Comparison of ENCODE assay signal across 1 cellular context in the genomic region with DNA sequence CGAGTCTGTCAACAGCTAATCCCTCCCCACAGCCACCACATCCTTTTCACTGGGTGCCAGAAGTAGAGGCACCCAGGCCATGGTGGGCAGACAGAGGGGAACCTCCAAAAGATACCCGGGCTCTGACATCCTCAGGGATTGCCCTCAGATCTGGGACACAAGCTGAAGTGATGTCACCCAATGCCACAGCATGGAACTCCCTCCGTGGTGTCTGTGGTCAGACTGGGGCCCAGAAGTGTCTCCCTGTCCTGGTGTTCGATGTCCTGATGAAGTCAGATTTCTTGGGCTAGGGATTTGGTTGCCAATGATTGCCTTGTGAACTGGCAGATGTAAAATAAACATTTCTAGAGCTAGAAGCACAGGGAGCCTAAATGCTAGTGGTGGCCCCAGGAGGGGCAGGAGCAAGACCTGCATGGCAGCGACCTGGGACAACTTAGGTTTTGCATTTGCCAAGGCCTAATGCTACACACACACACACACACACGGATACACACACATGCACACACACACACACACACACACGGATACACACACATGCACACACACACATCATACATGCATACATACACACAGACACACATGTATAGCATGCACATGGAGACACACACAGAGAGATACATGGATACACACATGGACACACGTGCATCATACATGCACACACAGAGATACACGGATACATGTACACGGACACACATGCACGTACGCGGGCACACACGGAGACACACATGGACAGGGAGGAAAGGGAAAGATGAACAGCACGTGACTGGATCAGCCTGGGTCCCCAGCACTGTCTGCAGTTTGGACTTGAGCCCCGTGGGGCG.
A peak's percentile ranks its signal among the peaks of the same experiment; 100 is the strongest.
TF ChIP-seq lines count a peak whose summit lies in the region.

No MANE protein-coding gene starts in this region.

TF ChIP-seq in K562, 482 proteins besides CTCF, POLR2A, EP300 and RAD21 (continued from another document):
- TF ChIP-seq, protein P1, sequence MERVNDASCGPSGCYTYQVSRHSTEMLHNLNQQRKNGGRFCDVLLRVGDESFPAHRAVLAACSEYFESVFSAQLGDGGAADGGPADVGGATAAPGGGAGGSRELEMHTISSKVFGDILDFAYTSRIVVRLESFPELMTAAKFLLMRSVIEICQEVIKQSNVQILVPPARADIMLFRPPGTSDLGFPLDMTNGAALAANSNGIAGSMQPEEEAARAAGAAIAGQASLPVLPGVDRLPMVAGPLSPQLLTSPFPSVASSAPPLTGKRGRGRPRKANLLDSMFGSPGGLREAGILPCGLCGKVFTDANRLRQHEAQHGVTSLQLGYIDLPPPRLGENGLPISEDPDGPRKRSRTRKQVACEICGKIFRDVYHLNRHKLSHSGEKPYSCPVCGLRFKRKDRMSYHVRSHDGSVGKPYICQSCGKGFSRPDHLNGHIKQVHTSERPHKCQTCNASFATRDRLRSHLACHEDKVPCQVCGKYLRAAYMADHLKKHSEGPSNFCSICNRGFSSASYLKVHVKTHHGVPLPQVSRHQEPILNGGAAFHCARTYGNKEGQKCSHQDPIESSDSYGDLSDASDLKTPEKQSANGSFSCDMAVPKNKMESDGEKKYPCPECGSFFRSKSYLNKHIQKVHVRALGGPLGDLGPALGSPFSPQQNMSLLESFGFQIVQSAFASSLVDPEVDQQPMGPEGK (CRISPR knock-in tag; IDR thresholded peaks at IDR 0.05; ENCODE audit: borderline replicate concordance) = no peak
- TF ChIP-seq CBX2 (IDR thresholded peaks at IDR 0.05; ENCODE audit: insufficient read depth, low read length, poor library complexity, severe bottlenecking) = no peak
- TF ChIP-seq ETV1 (tag; conservative IDR thresholded peaks at IDR 0.05; ENCODE audit: low read depth) = no peak
- TF ChIP-seq, protein P2, sequence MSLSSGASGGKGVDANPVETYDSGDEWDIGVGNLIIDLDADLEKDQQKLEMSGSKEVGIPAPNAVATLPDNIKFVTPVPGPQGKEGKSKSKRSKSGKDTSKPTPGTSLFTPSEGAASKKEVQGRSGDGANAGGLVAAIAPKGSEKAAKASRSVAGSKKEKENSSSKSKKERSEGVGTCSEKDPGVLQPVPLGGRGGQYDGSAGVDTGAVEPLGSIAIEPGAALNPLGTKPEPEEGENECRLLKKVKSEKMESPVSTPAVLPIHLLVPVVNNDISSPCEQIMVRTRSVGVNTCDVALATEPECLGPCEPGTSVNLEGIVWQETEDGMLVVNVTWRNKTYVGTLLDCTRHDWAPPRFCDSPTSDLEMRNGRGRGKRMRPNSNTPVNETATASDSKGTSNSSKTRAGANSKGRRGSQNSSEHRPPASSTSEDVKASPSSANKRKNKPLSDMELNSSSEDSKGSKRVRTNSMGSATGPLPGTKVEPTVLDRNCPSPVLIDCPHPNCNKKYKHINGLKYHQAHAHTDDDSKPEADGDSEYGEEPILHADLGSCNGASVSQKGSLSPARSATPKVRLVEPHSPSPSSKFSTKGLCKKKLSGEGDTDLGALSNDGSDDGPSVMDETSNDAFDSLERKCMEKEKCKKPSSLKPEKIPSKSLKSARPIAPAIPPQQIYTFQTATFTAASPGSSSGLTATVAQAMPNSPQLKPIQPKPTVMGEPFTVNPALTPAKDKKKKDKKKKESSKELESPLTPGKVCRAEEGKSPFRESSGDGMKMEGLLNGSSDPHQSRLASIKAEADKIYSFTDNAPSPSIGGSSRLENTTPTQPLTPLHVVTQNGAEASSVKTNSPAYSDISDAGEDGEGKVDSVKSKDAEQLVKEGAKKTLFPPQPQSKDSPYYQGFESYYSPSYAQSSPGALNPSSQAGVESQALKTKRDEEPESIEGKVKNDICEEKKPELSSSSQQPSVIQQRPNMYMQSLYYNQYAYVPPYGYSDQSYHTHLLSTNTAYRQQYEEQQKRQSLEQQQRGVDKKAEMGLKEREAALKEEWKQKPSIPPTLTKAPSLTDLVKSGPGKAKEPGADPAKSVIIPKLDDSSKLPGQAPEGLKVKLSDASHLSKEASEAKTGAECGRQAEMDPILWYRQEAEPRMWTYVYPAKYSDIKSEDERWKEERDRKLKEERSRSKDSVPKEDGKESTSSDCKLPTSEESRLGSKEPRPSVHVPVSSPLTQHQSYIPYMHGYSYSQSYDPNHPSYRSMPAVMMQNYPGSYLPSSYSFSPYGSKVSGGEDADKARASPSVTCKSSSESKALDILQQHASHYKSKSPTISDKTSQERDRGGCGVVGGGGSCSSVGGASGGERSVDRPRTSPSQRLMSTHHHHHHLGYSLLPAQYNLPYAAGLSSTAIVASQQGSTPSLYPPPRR (CRISPR knock-in tag; IDR thresholded peaks at IDR 0.05; ENCODE audit: borderline replicate concordance) = no peak
- TF ChIP-seq, protein P3, sequence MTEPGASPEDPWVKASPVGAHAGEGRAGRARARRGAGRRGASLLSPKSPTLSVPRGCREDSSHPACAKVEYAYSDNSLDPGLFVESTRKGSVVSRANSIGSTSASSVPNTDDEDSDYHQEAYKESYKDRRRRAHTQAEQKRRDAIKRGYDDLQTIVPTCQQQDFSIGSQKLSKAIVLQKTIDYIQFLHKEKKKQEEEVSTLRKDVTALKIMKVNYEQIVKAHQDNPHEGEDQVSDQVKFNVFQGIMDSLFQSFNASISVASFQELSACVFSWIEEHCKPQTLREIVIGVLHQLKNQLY (CRISPR knock-in tag; conservative IDR thresholded peaks at IDR 0.05) = no peak
- TF ChIP-seq HLTF (IDR thresholded peaks at IDR 0.05) = no peak
- TF ChIP-seq, protein P4, sequence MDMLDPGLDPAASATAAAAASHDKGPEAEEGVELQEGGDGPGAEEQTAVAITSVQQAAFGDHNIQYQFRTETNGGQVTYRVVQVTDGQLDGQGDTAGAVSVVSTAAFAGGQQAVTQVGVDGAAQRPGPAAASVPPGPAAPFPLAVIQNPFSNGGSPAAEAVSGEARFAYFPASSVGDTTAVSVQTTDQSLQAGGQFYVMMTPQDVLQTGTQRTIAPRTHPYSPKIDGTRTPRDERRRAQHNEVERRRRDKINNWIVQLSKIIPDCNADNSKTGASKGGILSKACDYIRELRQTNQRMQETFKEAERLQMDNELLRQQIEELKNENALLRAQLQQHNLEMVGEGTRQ (CRISPR knock-in tag; IDR thresholded peaks at IDR 0.05) = peak; percentile 68
- TF ChIP-seq ZC3H4 (CRISPR knock-in tag; IDR thresholded peaks at IDR 0.05; ENCODE audit: borderline replicate concordance) = no peak
- TF ChIP-seq OTX1 (CRISPR knock-in tag; IDR thresholded peaks at IDR 0.05) = peak; percentile 69; the same call in 1 of the 2 replicates
- TF ChIP-seq NR4A1 (CRISPR knock-in tag; IDR thresholded peaks at IDR 0.05) = no peak
- no peak for TF ChIP-seq NR4A1 (tag; IDR thresholded peaks at IDR 0.05)
